8 cellular contexts compared by ENCODE assay signal in genomic region chr5:38557309-38557710, GRCh38. TPM values are rescaled to one million over a fixed set of nuclear protein-coding genes. Genes with fewer than 3 reads are reported as not detected.
A peak's percentile ranks its signal among the peaks of the same experiment; 100 is the strongest.
DNase-seq lines count a peak whose midpoint lies in the region; ATAC-seq and TF ChIP-seq lines count a peak whose summit lies in the region.

No MANE protein-coding gene starts in this region.

- no peak overlapping the region for H2BK5ac ChIP-seq in mesendoderm (ENCODE audit: low read length)

- ATAC-seq in activated T-cell treated with anti-CD3 and anti-CD28 coated beads, Interleukin-2, amount 50 U/mL, for 4 hours, result no peak
- ATAC-seq in upper lobe of right lung (peak; percentile 3), GM18519 (IDR thresholded peaks at IDR 0.05; ENCODE audit: low FRiP score, unreplicated experiment) (no peak)

- H2BK15ac ChIP-seq in mesendoderm (replicated peaks; ENCODE audit: low read depth), result no peak overlapping the region

- H3K9me3 Mint-ChIP-seq in activated T-cell treated with anti-CD3 and anti-CD28 coated beads, Interleukin-2, amount 50 U/mL, for 4 hours, result no peaks in the 10 kb centered on the region

- no peak overlapping the region for H3K23ac ChIP-seq in mesendoderm (ENCODE audit: low read length)

- H4K5ac ChIP-seq in mesendoderm (ENCODE audit: low read length), result peak overlapping the region; percentile 33

- H3K56ac ChIP-seq in mesendoderm (ENCODE audit: low read length), result peak overlapping the region; percentile 90

- H3K79me1 ChIP-seq in mesendoderm (ENCODE audit: low read length), result peaks cover 2% of the 10 kb centered on the region

- H3K9me3 ChIP-seq in upper lobe of right lung, result no peaks in the 10 kb centered on the region

- H3K36me3 ChIP-seq in mesendoderm (ENCODE audit: control insufficient read depth, insufficient read depth, low read length) (no peaks in the 10 kb centered on the region), upper lobe of right lung (no peaks in the 10 kb centered on the region)

- H3K79me2 ChIP-seq in mesendoderm (ENCODE audit: control insufficient read depth, insufficient read depth, low read length), result peaks cover 18% of the 10 kb centered on the region

- no CpG with 5 or more reads among the region's 14 CpGs for WGBS in mesendoderm (ENCODE audit: extremely low coverage, insufficient coverage, low lambda C conversion rate)

- H2BK120ac ChIP-seq in mesendoderm (ENCODE audit: low read depth, low read length), result no peak overlapping the region

- H3K27me3 ChIP-seq in mesendoderm (ENCODE audit: insufficient read depth, low read length, poor library complexity), result no peaks in the 10 kb centered on the region
- no peaks in the 10 kb centered on the region for H3K27me3 ChIP-seq in upper lobe of right lung

- peak overlapping the region; percentile 75 for H3K4me3 Mint-ChIP-seq in activated T-cell treated with anti-CD3 and anti-CD28 coated beads, Interleukin-2, amount 50 U/mL, for 4 hours

- H3K27me3 Mint-ChIP-seq in activated T-cell treated with anti-CD3 and anti-CD28 coated beads, Interleukin-2, amount 50 U/mL, for 4 hours (ENCODE audit: low read depth), result peaks cover 49% of the 10 kb centered on the region

- no peak overlapping the region for H2AK5ac ChIP-seq in mesendoderm (ENCODE audit: low read length)

- no peak for DNase-seq in activated T-cell treated with anti-CD3 and anti-CD28 coated beads, Interleukin-2, amount 50 U/mL, for 4 hours
- DNase-seq in activated T-cell treated with anti-CD3 and anti-CD28 coated beads for 4 hours (no peak), caudate nucleus (lab: John Stamatoyannopoulos, UW) (peak in 3 of 61 donors; percentile 38 to 76 (median 72)), mesendoderm (no peak), upper lobe of right lung (no peak), DMS53 treated with DMSO at 0.1 percent for 48 hours (lab: John Stamatoyannopoulos, UW; ENCODE audit: unreplicated experiment) (no peak), SIG-M5 (lab: John Stamatoyannopoulos, UW) (no peak)

- H3K4me1 ChIP-seq in mesendoderm (ENCODE audit: control insufficient read depth, low read depth, low read length) (peaks cover 2% of the 10 kb centered on the region), upper lobe of right lung (peaks cover 17% of the 10 kb centered on the region)

- peak overlapping the region; percentile 65 for H3K4ac ChIP-seq in mesendoderm (ENCODE audit: low read depth, low read length)

- H3K4me3 ChIP-seq in mesendoderm (ENCODE audit: low read length) (peak overlapping the region; percentile 81), upper lobe of right lung (peak overlapping the region; percentile 72)

- no peak for TF ChIP-seq CTCF in upper lobe of right lung (IDR thresholded peaks at IDR 0.05)

- no peak overlapping the region for H4K8ac ChIP-seq in mesendoderm (ENCODE audit: low read depth, low read length)

- H3K9ac ChIP-seq in mesendoderm (ENCODE audit: low read length), result peak overlapping the region; percentile 95

- H3K36me3 Mint-ChIP-seq in activated T-cell treated with anti-CD3 and anti-CD28 coated beads, Interleukin-2, amount 50 U/mL, for 4 hours (ENCODE audit: insufficient read depth), result no peaks in the 10 kb centered on the region

- intact Hi-C loops in upper lobe of right lung (cut with DNase I), result loop anchor here (10.0 kb wide), 1 partner anchor 107 kb away; no protein-coding TSS in a partner anchor

- H3K27ac ChIP-seq in caudate nucleus (ENCODE audit: low read depth, low read length), result peak overlapping the region; percentile 99
- H3K27ac ChIP-seq in mesendoderm (ENCODE audit: low read depth, low read length), result peak overlapping the region; percentile 97
- peak overlapping the region; percentile 96 for H3K27ac ChIP-seq in upper lobe of right lung

- H3K18ac ChIP-seq in mesendoderm (ENCODE audit: low read length), result peak overlapping the region; percentile 65

- peaks cover 10% of the 10 kb centered on the region for H3K4me1 Mint-ChIP-seq in activated T-cell treated with anti-CD3 and anti-CD28 coated beads, Interleukin-2, amount 50 U/mL, for 4 hours (ENCODE audit: low read depth)

- H3K4me2 ChIP-seq in mesendoderm (ENCODE audit: low read length), result peak overlapping the region; percentile 83

RNA-seq across cellular contexts. Expression of gene LIFR, which starts 0.9 kb away (rescaled TPM):
- total RNA-seq in activated T-cell treated with anti-CD3 and anti-CD28 coated beads, Interleukin-2, amount 50 U/mL, for 4 hours, result under 1 TPM; 0.23 to 0.43 (median 0.24) TPM
- 5.4 TPM for polyA plus RNA-seq in mesendoderm (2013, experiment 1 of 2)
- polyA plus RNA-seq in mesendoderm (2013, experiment 2 of 2), result 5.0 TPM
- total RNA-seq in upper lobe of right lung, result 151 TPM

Comparison
In these comparisons a context has a peak if more than half of its experiments do, and no peak if none do; other contexts are left out.
1. RNA of gene LIFR, which starts 0.9 kb away (total RNA-seq): 151 TPM in upper lobe of right lung (single experiment); 0.23 to 0.43 TPM in activated T-cell treated with anti-CD3 and anti-CD28 coated beads, Interleukin-2, amount 50 U/mL, for 4 hours; every median in the first group is over 100 times any median in the second.
2. Peak in every context shown above with its lines, with median percentiles within 50 percentile points of each other: H3K27ac ChIP-seq.